In genomic region chr5:1639757-1640156, GRCh38 we compare ENCODE assay signal across 17 cellular contexts.
"Had no signal": no experiment of that assay in that cellular context is flagged by ENCODE, and none has a peak within 500 bp of the region (broad histone marks: within the 10 kb centered on the region; RNA-seq: fewer than 3 reads in every experiment).

No MANE protein-coding gene starts in this region.

- ATAC-seq: activated CD8-positive, alpha-beta T cell treated with anti-CD3 and anti-CD28 coated beads for 36 hours; activated T-cell treated with anti-CD3 and anti-CD28 coated beads, Interleukin-2, amount 50 U/mL, for 72 hours; left ventricle myocardium superior had no signal

- H3K36me3 Mint-ChIP-seq: immature natural killer cell had no signal

- H3K4me3 ChIP-seq: esophagus squamous epithelium, thyroid gland, uterus had no signal

- H3K4me3 Mint-ChIP-seq: activated CD4-positive, alpha-beta T cell treated with anti-CD3 and anti-CD28 coated beads, Interleukin-2, amount 10 ng/mL, durations not matched to agents 24 days and 14 days; activated CD8-positive, alpha-beta T cell treated with anti-CD3 and anti-CD28 coated beads for 36 hours; activated naive CD8-positive, alpha-beta T cell; activated T-cell treated with anti-CD3 and anti-CD28 coated beads, Interleukin-2, amount 50 U/mL, for 72 hours; dendritic cell treated with granulocyte-macrophage colony-stimulating factor and Interleukin-4, amounts not matched to agents 40 ng/mL and 50 ng/mL, for 4 days; immature natural killer cell had no signal

- H3K36me3 ChIP-seq: esophagus squamous epithelium, thyroid gland, uterus had no signal

- H3K4me1 ChIP-seq: thyroid gland, uterus had no signal

- H3K9me3 ChIP-seq: esophagus squamous epithelium, thyroid gland, uterus had no signal

- DNase-seq: activated CD4-positive, alpha-beta T cell treated with anti-CD3 and anti-CD28 coated beads, Interleukin-2, amount 10 ng/mL, durations not matched to agents 24 days and 14 days; activated CD4-positive, CD25-positive, alpha-beta regulatory T cell; activated CD8-positive, alpha-beta T cell treated with anti-CD3 and anti-CD28 coated beads for 36 hours; activated gamma-delta T cell; activated T-cell treated with anti-CD3 and anti-CD28 coated beads, Interleukin-2, amount 50 U/mL, for 72 hours; effector CD8-positive, alpha-beta T cell; esophagus squamous epithelium; immature natural killer cell; kidney glomerular epithelial cell; left ventricle myocardium superior; stimulated activated CD4-positive, alpha-beta T cell treated with anti-CD3 and anti-CD28 coated beads, Interleukin-2, amount 100 ng/mL, for 24 hours; stimulated activated naive CD4-positive, alpha-beta T cell treated with Interleukin-2 at 50 U/mL for 16 hours; thyroid gland; uterus had no signal

- H3K9me3 Mint-ChIP-seq: activated CD4-positive, alpha-beta T cell treated with anti-CD3 and anti-CD28 coated beads, Interleukin-2, amount 10 ng/mL, durations not matched to agents 24 days and 14 days; activated CD8-positive, alpha-beta T cell treated with anti-CD3 and anti-CD28 coated beads for 36 hours; activated T-cell treated with anti-CD3 and anti-CD28 coated beads, Interleukin-2, amount 50 U/mL, for 72 hours; dendritic cell treated with granulocyte-macrophage colony-stimulating factor and Interleukin-4, amounts not matched to agents 40 ng/mL and 50 ng/mL, for 4 days; immature natural killer cell had no signal

- H3K27ac ChIP-seq: esophagus squamous epithelium, thyroid gland, uterus had no signal

- H3K27ac Mint-ChIP-seq: activated CD4-positive, alpha-beta T cell treated with anti-CD3 and anti-CD28 coated beads, Interleukin-2, amount 10 ng/mL, durations not matched to agents 24 days and 14 days; activated CD8-positive, alpha-beta T cell treated with anti-CD3 and anti-CD28 coated beads for 36 hours; activated naive CD8-positive, alpha-beta T cell; activated T-cell treated with anti-CD3 and anti-CD28 coated beads, Interleukin-2, amount 50 U/mL, for 72 hours; dendritic cell treated with granulocyte-macrophage colony-stimulating factor and Interleukin-4, amounts not matched to agents 40 ng/mL and 50 ng/mL, for 4 days; progenitor cell of endocrine pancreas had no signal
